Comparison of ENCODE assay signal across 18 cellular contexts in the genomic region with DNA sequence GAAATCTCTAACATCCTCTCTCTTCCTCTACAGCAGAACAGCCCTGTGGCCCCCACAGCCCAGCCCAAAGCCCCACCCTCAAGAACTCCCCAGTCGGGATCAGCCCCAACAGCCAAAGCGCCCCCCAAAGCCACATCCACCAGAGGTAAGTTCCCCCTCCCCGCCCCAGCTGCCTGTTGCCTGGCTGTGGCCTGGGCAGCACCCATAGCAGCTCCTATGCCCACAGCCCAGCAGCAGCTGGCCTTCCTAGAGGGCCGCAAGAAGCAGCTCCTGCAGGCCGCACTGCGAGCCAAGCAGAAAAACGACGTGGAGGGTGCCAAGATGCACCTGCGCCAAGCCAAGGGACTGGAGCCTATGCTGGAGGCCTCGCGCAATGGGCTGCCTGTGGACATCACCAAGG. TPM values are rescaled to one million over a fixed set of nuclear protein-coding genes. Genes with fewer than 3 reads are reported as not detected.
DNase-seq lines count a peak whose midpoint lies in the region; ATAC-seq, FAIRE-seq and TF ChIP-seq lines count a peak whose summit lies in the region.
"Had no signal": no experiment of that assay in that cellular context is flagged by ENCODE, and none has a peak within 500 bp of the region (broad histone marks: within the 10 kb centered on the region; RNA-seq: fewer than 3 reads in every experiment).

No MANE protein-coding gene starts in this region.

- TF ChIP-seq POLR2A in K562 (conservative IDR thresholded peaks at IDR 0.05) = no peak

- H2AK5ac ChIP-seq in neuronal stem cell (ENCODE audit: low read depth, low read length) = no peak overlapping the region

- H3K4me1 Mint-ChIP-seq in activated CD8-positive, alpha-beta memory T cell treated with anti-CD3 and anti-CD28 coated beads, Interleukin-2, amount 10 ng/mL, durations not matched to agents 7 days and 5 days = peaks cover 4% of the 10 kb centered on the region
- H3K4me1 Mint-ChIP-seq: H9 had no signal

- H4K8ac ChIP-seq in neuronal stem cell (ENCODE audit: low read depth, low read length) = no peak overlapping the region

- BruUV-seq in K562 (replicated peaks; lab: Mats Ljungman, UMichigan) = no TSS peak

- CTCF ChIA-PET in activated CD8-positive, alpha-beta memory T cell treated with anti-CD3 and anti-CD28 coated beads, Interleukin-2, amount 10 ng/mL, durations not matched to agents 7 days and 5 days (lab: Charles Lee) = no interaction called here
- CTCF ChIA-PET in K562 (lab: Yijun Ruan, JAX; ENCODE audit: low intra/inter-chr PET ratio) = no interaction called here

- H3K4me1 ChIP-seq in K562 (replicated peaks in 1 of 2; ENCODE audit: control insufficient read depth in 2 of 2, insufficient read depth in 2 of 2, low read length in 2 of 2) (peaks cover 0 to 13% of the 10 kb centered on the region in 2 experiments; a peak in 1 of 5 replicates), neuronal stem cell (ENCODE audit: control insufficient read depth in 2 of 2, insufficient read depth in 1 of 2, low read depth in 1 of 2, low read length in 2 of 2) (no peaks in the 10 kb centered on the region)

- peak overlapping the region; percentile 32 for H3K23ac ChIP-seq in neuronal stem cell (ENCODE audit: low read depth, low read length, poor library complexity)

- intact Hi-C loops in K562 (cut with micrococcal nuclease) = no loop called here

- no peak for TF ChIP-seq RAD21 in K562 (CRISPR knock-in tag; conservative IDR thresholded peaks at IDR 0.05 in 1 of 2, IDR thresholded peaks at IDR 0.05 in 1 of 2)

- H3K27ac Mint-ChIP-seq in activated CD8-positive, alpha-beta memory T cell treated with anti-CD3 and anti-CD28 coated beads, Interleukin-2, amount 10 ng/mL, durations not matched to agents 7 days and 5 days = no peak overlapping the region

- no peak overlapping the region for H3K4me3 Mint-ChIP-seq in activated CD8-positive, alpha-beta memory T cell treated with anti-CD3 and anti-CD28 coated beads, Interleukin-2, amount 10 ng/mL, durations not matched to agents 7 days and 5 days
- H3K4me3 Mint-ChIP-seq: CD4-positive, alpha-beta memory T cell; H9 had no signal

- H3K9me3 Mint-ChIP-seq in activated CD8-positive, alpha-beta memory T cell treated with anti-CD3 and anti-CD28 coated beads, Interleukin-2, amount 10 ng/mL, durations not matched to agents 7 days and 5 days (ENCODE audit: low read depth) = no peaks in the 10 kb centered on the region
- H3K9me3 Mint-ChIP-seq: CD4-positive, alpha-beta memory T cell had no signal

- peaks cover 28% of the 10 kb centered on the region for H3K36me3 Mint-ChIP-seq in activated CD8-positive, alpha-beta memory T cell treated with anti-CD3 and anti-CD28 coated beads, Interleukin-2, amount 10 ng/mL, durations not matched to agents 7 days and 5 days

- no peak overlapping the region for H2BK5ac ChIP-seq in neuronal stem cell (ENCODE audit: low read length)

- H3K79me1 ChIP-seq in neuronal stem cell (ENCODE audit: low read depth, low read length) = peaks cover 2% of the 10 kb centered on the region

- H3K27me3 ChIP-seq in K562 (ENCODE audit: control insufficient read depth in 2 of 2, insufficient read depth in 2 of 2, low read length in 2 of 2) = no peaks in the 10 kb centered on the region; a peak in 1 of 5 replicates
- H3K27me3 ChIP-seq in neuronal stem cell (ENCODE audit: control insufficient read depth in 3 of 3, insufficient read depth in 3 of 3, low read depth in 1 of 3, low read length in 3 of 3) = no peaks in the 10 kb centered on the region

- no peak overlapping the region for H2AFZ ChIP-seq in K562 (ENCODE audit: low read depth, low read length)
- peak overlapping the region; percentile 45 for H2AFZ ChIP-seq in neuronal stem cell (ENCODE audit: low read length)
- H2AFZ ChIP-seq: GM23248 had no signal

- H3K4me3 ChIP-seq in K562 = no peak overlapping the region
- no peak overlapping the region for H3K4me3 ChIP-seq in neuronal stem cell (ENCODE audit: low read length in 2 of 2)
- H3K4me3 ChIP-seq: GM23248 had no signal

- H3K14ac ChIP-seq in neuronal stem cell (ENCODE audit: low read length) = no peak overlapping the region

- no peak for TF ChIP-seq CTCF in K562 (IDR thresholded peaks at IDR 0.05 in 2 of 3, conservative IDR thresholded peaks at IDR 0.05 in 1 of 3; ENCODE audit: insufficient read depth in 2 of 3, low read depth in 1 of 3, low read length in 3 of 3)

- in situ Hi-C loops in K562 (cut with MboI) = no loop called here

- H3K9ac ChIP-seq in K562 (ENCODE audit: insufficient read depth in 1 of 2, low read depth in 2 of 2, low read length in 2 of 2) (no peak overlapping the region), neuronal stem cell (ENCODE audit: low read depth, low read length, poor library complexity) (no peak overlapping the region)
- H3K9ac ChIP-seq: GM23248 had no signal

- TF ChIP-seq EP300 in K562 (IDR thresholded peaks at IDR 0.05; ENCODE audit: low read length) = no peak

- H3K4ac ChIP-seq in neuronal stem cell (ENCODE audit: low read length) = no peak overlapping the region

- WGBS in K562 (ENCODE audit: insufficient coverage, low coverage, missing lambda C conversion rate) = 94% methylated on average over 11 of the region's 11 CpGs
- no CpG with 5 or more reads among the region's 11 CpGs for WGBS in neuronal stem cell (ENCODE audit: extremely low coverage in 2 of 2, insufficient read length in 2 of 2, insufficient replicate concordance in 1 of 2), 2 donors

- FAIRE-seq in K562 (lab: Jason Lieb, UNC) = no peak

- H3K9me3 ChIP-seq in K562 (replicated peaks; ENCODE audit: control insufficient read depth, insufficient read depth, low read depth, low read length) (peaks cover 6% of the 10 kb centered on the region), neuronal stem cell (replicated peaks in 1 of 2; ENCODE audit: control insufficient read depth in 2 of 2, insufficient read depth in 1 of 2, low read depth in 1 of 2, low read length in 2 of 2) (peaks cover 7 to 12% of the 10 kb centered on the region in 2 donors)

- no peaks in the 10 kb centered on the region for H3K79me2 ChIP-seq in K562 (ENCODE audit: control insufficient read depth, insufficient read depth, low read length)

- H4K20me1 ChIP-seq in K562 (replicated peaks; ENCODE audit: control insufficient read depth, insufficient read depth, low read length) = no peaks in the 10 kb centered on the region

- H2BK12ac ChIP-seq in neuronal stem cell (ENCODE audit: low read length) = no peak overlapping the region

- no peak overlapping the region for H3K18ac ChIP-seq in neuronal stem cell (ENCODE audit: low read length)

- H3K27me3 Mint-ChIP-seq in activated CD8-positive, alpha-beta memory T cell treated with anti-CD3 and anti-CD28 coated beads, Interleukin-2, amount 10 ng/mL, durations not matched to agents 7 days and 5 days = no peaks in the 10 kb centered on the region
- H3K27me3 Mint-ChIP-seq: CD4-positive, alpha-beta memory T cell had no signal

- H3K36me3 ChIP-seq in K562 (ENCODE audit: control insufficient read depth, insufficient read depth, low read length) = peaks cover 66% of the 10 kb centered on the region
- peaks cover 43 to 83% of the 10 kb centered on the region in 2 donors for H3K36me3 ChIP-seq in neuronal stem cell (replicated peaks in 1 of 2; ENCODE audit: control insufficient read depth in 2 of 2, insufficient read depth in 2 of 2, low read length in 2 of 2)

- peaks cover 3% of the 10 kb centered on the region for H3K9me1 ChIP-seq in K562 (ENCODE audit: control insufficient read depth, insufficient read depth, low read length)

- H3K27ac ChIP-seq in K562 (ENCODE audit: extremely low read depth, low read depth, low read length) = no peak overlapping the region
- no peak overlapping the region for H3K27ac ChIP-seq in neuronal stem cell (replicated peaks; ENCODE audit: low read length)
- H3K27ac ChIP-seq: GM23248 had no signal

- H3K4me2 ChIP-seq in K562 (ENCODE audit: insufficient read depth, low read length) = no peak overlapping the region
- no peak overlapping the region for H3K4me2 ChIP-seq in neuronal stem cell (ENCODE audit: insufficient read depth, low read length, poor library complexity, severe bottlenecking)

- H4K91ac ChIP-seq in neuronal stem cell (ENCODE audit: low read depth, low read length, poor library complexity) = no peak overlapping the region

- ATAC-seq in activated CD8-positive, alpha-beta memory T cell treated with anti-CD3 and anti-CD28 coated beads, Interleukin-2, amount 10 ng/mL, durations not matched to agents 7 days and 5 days = peak; percentile 14
- ATAC-seq in K562 (no peak), GM19324 (IDR thresholded peaks at IDR 0.05; ENCODE audit: low FRiP score, unreplicated experiment) (no peak)

- no peak overlapping the region for H2BK15ac ChIP-seq in neuronal stem cell (ENCODE audit: low read length)

- no peak for DNase-seq in activated CD8-positive, alpha-beta memory T cell treated with anti-CD3 and anti-CD28 coated beads, Interleukin-2, amount 10 ng/mL, durations not matched to agents 7 days and 5 days
- no peak for DNase-seq in activated CD8-positive, alpha-beta memory T cell treated with anti-CD3 and anti-CD28 coated beads for 24 hours
- DNase-seq in K562 (ENCODE audit: extremely low read depth in 1 of 4, low spot score in 3 of 4) (no peak), neuronal stem cell (ENCODE audit: low spot score) (no peak), nucleus accumbens (lab: John Stamatoyannopoulos, UW) (no peak)
- DNase-seq: Calu3, COR-L47, DMS79 treated with DMSO at 0.1 percent for 48 hours, GF-D8 had no signal

- H2BK120ac ChIP-seq in neuronal stem cell (ENCODE audit: low read depth, low read length) = no peak overlapping the region

- POLR2A ChIA-PET in K562 (lab: Yijun Ruan, JAX) = interaction anchor here (1.0 to 1.9 kb wide), 2 partner anchors 10 to 86 kb away, joined by 3 to 13 read pairs; no protein-coding TSS in a partner anchor

RNA-seq across cellular contexts. Expression of a gene that starts 14.5 kb away (rescaled TPM):
- total RNA-seq in activated CD8-positive, alpha-beta memory T cell treated with anti-CD3 and anti-CD28 coated beads, Interleukin-2, amount 10 ng/mL, durations not matched to agents 7 days and 5 days = 10 to 100 TPM; 34.0 to 35.1 TPM
- 61.5 and 146 TPM in 2 replicates for total RNA-seq in K562 (2011; cell fraction: chromatin; rRNA removed; ENCODE audit: low replicate concordance)
- 72.1 and 79.4 TPM in 2 replicates for total RNA-seq in K562 (2011; cell fraction: nucleolus; rRNA removed)
- 61.5 and 70.7 TPM in 2 replicates for total RNA-seq in K562 (2011; cell fraction: nucleoplasm; rRNA removed)
- total RNA-seq in K562 (2014; rRNA removed) = 17.9 and 18.8 TPM in 2 replicates
- 5.8 and 7.7 TPM in 2 replicates for total RNA-seq in K562 (2014; rRNA removed; fragmentation: Illumina TruSeq; extraction: Trizol)
- total RNA-seq in K562 (2015; rRNA removed; fragmentation: Illumina TruSeq; extraction: Trizol) = 12.0 and 12.9 TPM in 2 replicates
- total RNA-seq in K562 (2021) = 28.4 and 31.0 TPM in 2 replicates
- polyA plus RNA-seq in K562 (2011; rRNA removed) = 10.1 and 25.5 TPM in 2 replicates
- polyA plus RNA-seq in K562 (2011; cell fraction: cytosol; rRNA removed) = 8.9 and 11.7 TPM in 2 replicates
- 67.6 and 73.2 TPM in 2 replicates for polyA plus RNA-seq in K562 (2011; cell fraction: nucleus; rRNA removed)
- polyA plus RNA-seq in K562 (2012) = 17.9 and 39.2 TPM in 2 replicates
- 15.6 and 21.2 TPM in 2 replicates for polyA plus RNA-seq in K562 (2014; fragmentation: Illumina TruSeq; extraction: Trizol)
- under 1 TPM; 0.32 to 0.42 TPM for polyA plus RNA-seq in K562 (2014; fragmentation: Nextera tagmentation; extraction: Ambion mirVana)
- polyA plus RNA-seq in K562 (2014; rRNA removed) = 26.7 and 27.1 TPM in 2 replicates
- polyA minus RNA-seq in K562 (2011; rRNA and poly(A)+ RNA removed) = 8.3 and 8.9 TPM in 2 replicates
- polyA minus RNA-seq in K562 (2011; cell fraction: cytosol; rRNA and poly(A)+ RNA removed) = 9.0 and 11.1 TPM in 2 replicates
- 15.9 and 19.3 TPM in 2 replicates for polyA minus RNA-seq in K562 (2011; cell fraction: nucleus; rRNA and poly(A)+ RNA removed)
- 19.7 TPM for polyA plus RNA-seq in neuronal stem cell (2013, experiment 1 of 2)
- 18.7 TPM for polyA plus RNA-seq in neuronal stem cell (2013, experiment 2 of 2)

RNA-seq across cellular contexts. Expression of a gene that starts 14.6 kb away (rescaled TPM):
- total RNA-seq in activated CD8-positive, alpha-beta memory T cell treated with anti-CD3 and anti-CD28 coated beads, Interleukin-2, amount 10 ng/mL, durations not matched to agents 7 days and 5 days = 1 to 10 TPM; 4.1 to 4.4 TPM
- 4.2 and 15.2 TPM in 2 replicates for total RNA-seq in K562 (2011; cell fraction: chromatin; rRNA removed; ENCODE audit: low replicate concordance)
- total RNA-seq in K562 (2011; cell fraction: nucleolus; rRNA removed) = 11.3 and 15.2 TPM in 2 replicates
- 7.3 TPM in 2 replicates for total RNA-seq in K562 (2011; cell fraction: nucleoplasm; rRNA removed)
- total RNA-seq in K562 (2014; rRNA removed) (3.6 and 4.2 TPM in 2 replicates), K562 (2014; rRNA removed; fragmentation: Illumina TruSeq; extraction: Trizol) (1.9 and 2.4 TPM in 2 replicates), K562 (2015; rRNA removed; fragmentation: Illumina TruSeq; extraction: Trizol) (4.6 and 6.0 TPM in 2 replicates), K562 (2021) (5.9 and 6.1 TPM in 2 replicates)
- polyA plus RNA-seq in K562 (2011; rRNA removed) (3.0 and 5.5 TPM in 2 replicates), K562 (2014; fragmentation: Illumina TruSeq; extraction: Trizol) (4.6 and 4.8 TPM in 2 replicates), K562 (2014; fragmentation: Nextera tagmentation; extraction: Ambion mirVana) (under 1 TPM; 0.75 to 0.88 TPM), K562 (2014; rRNA removed) (4.5 and 6.0 TPM in 2 replicates)
- polyA plus RNA-seq in K562 (2011; cell fraction: cytosol; rRNA removed) = 5.1 and 5.3 TPM in 2 replicates
- 13.5 and 15.3 TPM in 2 replicates for polyA plus RNA-seq in K562 (2011; cell fraction: nucleus; rRNA removed)
- polyA plus RNA-seq in K562 (2012) = 4.7 and 8.9 TPM in 2 replicates
- 1.4 and 1.6 TPM in 2 replicates for polyA minus RNA-seq in K562 (2011; rRNA and poly(A)+ RNA removed)
- polyA minus RNA-seq in K562 (2011; cell fraction: cytosol; rRNA and poly(A)+ RNA removed) = 1.4 and 4.5 TPM in 2 replicates
- polyA minus RNA-seq in K562 (2011; cell fraction: nucleus; rRNA and poly(A)+ RNA removed) = 4.6 and 7.6 TPM in 2 replicates
- 1.8 TPM for polyA plus RNA-seq in neuronal stem cell (2013, experiment 1 of 2)
- polyA plus RNA-seq in neuronal stem cell (2013, experiment 2 of 2) = 2.1 TPM

RNA-seq across cellular contexts. Expression of a gene that starts 17.7 kb away (rescaled TPM):
- under 1 TPM; 0.29 to 0.47 TPM for total RNA-seq in activated CD8-positive, alpha-beta memory T cell treated with anti-CD3 and anti-CD28 coated beads, Interleukin-2, amount 10 ng/mL, durations not matched to agents 7 days and 5 days
- total RNA-seq in K562 (2011; cell fraction: chromatin; rRNA removed; ENCODE audit: low replicate concordance) = 0.14 and 2.1 TPM in 2 replicates
- total RNA-seq in K562 (2011; cell fraction: nucleolus; rRNA removed) = 0.53 and 1.2 TPM in 2 replicates
- total RNA-seq in K562 (2011; cell fraction: nucleoplasm; rRNA removed) = 0.29 and 2.3 TPM in 2 replicates
- total RNA-seq in K562 (2014; rRNA removed) = 0.12 TPM in 1 of 2 replicates, not detected in the other
- not detected in 2 replicates for total RNA-seq in K562 (2014; rRNA removed; fragmentation: Illumina TruSeq; extraction: Trizol)
- 0.25 and 0.34 TPM in 2 replicates for total RNA-seq in K562 (2015; rRNA removed; fragmentation: Illumina TruSeq; extraction: Trizol)
- total RNA-seq in K562 (2021) = 0.40 and 0.47 TPM in 2 replicates
- 0.18 and 0.46 TPM in 2 replicates for polyA plus RNA-seq in K562 (2011; rRNA removed)
- 0.55 and 0.91 TPM in 2 replicates for polyA plus RNA-seq in K562 (2011; cell fraction: cytosol; rRNA removed)
- 0.18 and 0.60 TPM in 2 replicates for polyA plus RNA-seq in K562 (2011; cell fraction: nucleus; rRNA removed)
- 0.82 and 1.8 TPM in 2 replicates for polyA plus RNA-seq in K562 (2012)
- polyA plus RNA-seq in K562 (2014; fragmentation: Illumina TruSeq; extraction: Trizol) = 0.22 and 0.42 TPM in 2 replicates
- polyA plus RNA-seq in K562 (2014; fragmentation: Nextera tagmentation; extraction: Ambion mirVana) = under 1 TPM in 1 of 2 experiments, not detected in 1; 0.24 TPM
- 0.21 TPM in 1 of 2 replicates, not detected in the other for polyA plus RNA-seq in K562 (2014; rRNA removed)
- polyA minus RNA-seq in K562 (2011; rRNA and poly(A)+ RNA removed) = 0.42 TPM in 1 of 2 replicates, not detected in the other
- not detected in 2 replicates for polyA minus RNA-seq in K562 (2011; cell fraction: cytosol; rRNA and poly(A)+ RNA removed)
- polyA minus RNA-seq in K562 (2011; cell fraction: nucleus; rRNA and poly(A)+ RNA removed) = 0.13 and 0.67 TPM in 2 replicates
- polyA plus RNA-seq in neuronal stem cell (2013, experiment 1 of 2) = 2.8 TPM
- polyA plus RNA-seq in neuronal stem cell (2013, experiment 2 of 2) = 2.8 TPM
- total RNA-seq: A673; Calu3; CD4-positive, alpha-beta memory T cell; Daoy; G401 had no signal
- polyA plus RNA-seq: CD4-positive, alpha-beta memory T cell had no signal

RNA-seq across cellular contexts. Expression of a gene that starts 31.8 kb away (rescaled TPM):
- 10 to 100 TPM; 82.5 to 94.3 TPM for total RNA-seq in activated CD8-positive, alpha-beta memory T cell treated with anti-CD3 and anti-CD28 coated beads, Interleukin-2, amount 10 ng/mL, durations not matched to agents 7 days and 5 days
- total RNA-seq in K562 (2011; cell fraction: chromatin; rRNA removed; ENCODE audit: low replicate concordance) = 49.6 and 162 TPM in 2 replicates
- 148 and 149 TPM in 2 replicates for total RNA-seq in K562 (2011; cell fraction: nucleolus; rRNA removed)
- 55.0 and 76.5 TPM in 2 replicates for total RNA-seq in K562 (2011; cell fraction: nucleoplasm; rRNA removed)
- total RNA-seq in K562 (2014; rRNA removed) (37.0 and 39.4 TPM in 2 replicates), K562 (2014; rRNA removed; fragmentation: Illumina TruSeq; extraction: Trizol) (10.4 and 13.6 TPM in 2 replicates), K562 (2015; rRNA removed; fragmentation: Illumina TruSeq; extraction: Trizol) (22.5 and 24.0 TPM in 2 replicates), K562 (2021) (63.2 and 68.5 TPM in 2 replicates)
- polyA plus RNA-seq in K562 (2011; rRNA removed) (27.7 and 46.8 TPM in 2 replicates), K562 (2014; fragmentation: Illumina TruSeq; extraction: Trizol) (31.0 and 55.5 TPM in 2 replicates), K562 (2014; fragmentation: Nextera tagmentation; extraction: Ambion mirVana) (under 1 TPM; 0.17 to 0.56 TPM), K562 (2014; rRNA removed) (52.5 and 56.2 TPM in 2 replicates)
- polyA plus RNA-seq in K562 (2011; cell fraction: cytosol; rRNA removed) = 28.8 and 44.6 TPM in 2 replicates
- 228 and 347 TPM in 2 replicates for polyA plus RNA-seq in K562 (2011; cell fraction: nucleus; rRNA removed)
- polyA plus RNA-seq in K562 (2012) = 50.0 and 68.0 TPM in 2 replicates
- polyA minus RNA-seq in K562 (2011; rRNA and poly(A)+ RNA removed) = 14.2 and 17.7 TPM in 2 replicates
- 19.0 and 22.3 TPM in 2 replicates for polyA minus RNA-seq in K562 (2011; cell fraction: cytosol; rRNA and poly(A)+ RNA removed)
- 42.0 and 54.3 TPM in 2 replicates for polyA minus RNA-seq in K562 (2011; cell fraction: nucleus; rRNA and poly(A)+ RNA removed)
- 44.9 TPM for polyA plus RNA-seq in neuronal stem cell (2013, experiment 1 of 2)
- polyA plus RNA-seq in neuronal stem cell (2013, experiment 2 of 2) = 44.2 TPM

RNA-seq across cellular contexts. Expression of a gene that starts 43.6 kb away (rescaled TPM):
- total RNA-seq in activated CD8-positive, alpha-beta memory T cell treated with anti-CD3 and anti-CD28 coated beads, Interleukin-2, amount 10 ng/mL, durations not matched to agents 7 days and 5 days = 1 to 10 TPM; 1.1 to 2.8 TPM
- not detected in 2 replicates for total RNA-seq in K562 (2011; cell fraction: chromatin; rRNA removed; ENCODE audit: low replicate concordance)
- total RNA-seq in K562 (2011; cell fraction: nucleolus; rRNA removed) = not detected in 2 replicates
- not detected in 2 replicates for total RNA-seq in K562 (2011; cell fraction: nucleoplasm; rRNA removed)
- total RNA-seq in K562 (2014; rRNA removed) (not detected in 2 replicates), K562 (2014; rRNA removed; fragmentation: Illumina TruSeq; extraction: Trizol) (not detected in 2 replicates), K562 (2015; rRNA removed; fragmentation: Illumina TruSeq; extraction: Trizol) (not detected in 2 replicates), K562 (2021) (not detected in 2 replicates)
- polyA plus RNA-seq in K562 (2011; rRNA removed) (not detected in 2 replicates), K562 (2014; fragmentation: Illumina TruSeq; extraction: Trizol) (not detected in 2 replicates), K562 (2014; fragmentation: Nextera tagmentation; extraction: Ambion mirVana) (not detected), K562 (2014; rRNA removed) (not detected in 2 replicates)
- not detected in 2 replicates for polyA plus RNA-seq in K562 (2011; cell fraction: cytosol; rRNA removed)
- not detected in 2 replicates for polyA plus RNA-seq in K562 (2011; cell fraction: nucleus; rRNA removed)
- not detected in 2 replicates for polyA plus RNA-seq in K562 (2012)
- not detected in 2 replicates for polyA minus RNA-seq in K562 (2011; rRNA and poly(A)+ RNA removed)
- polyA minus RNA-seq in K562 (2011; cell fraction: cytosol; rRNA and poly(A)+ RNA removed) = not detected in 2 replicates
- polyA minus RNA-seq in K562 (2011; cell fraction: nucleus; rRNA and poly(A)+ RNA removed) = not detected in 2 replicates
- 0.08 TPM for polyA plus RNA-seq in neuronal stem cell (2013, experiment 1 of 2)
- not detected for polyA plus RNA-seq in neuronal stem cell (2013, experiment 2 of 2)
- total RNA-seq: A172; CD4-positive, alpha-beta memory T cell; Daoy; GM23248; H1; H9 had no signal
- polyA plus RNA-seq: CD4-positive, alpha-beta memory T cell had no signal
